ENCODE assay signal across 8 cellular contexts in genomic region chr11:17063171-17064002, GRCh38. TPM values are rescaled to one million over a fixed set of nuclear protein-coding genes. Genes with fewer than 3 reads are reported as not detected.
DNase-seq lines count a peak whose midpoint lies in the region; ATAC-seq, FAIRE-seq and TF ChIP-seq lines count a peak whose summit lies in the region.

No MANE protein-coding gene starts in this region.

- no peak overlapping the region for H3K27ac Mint-ChIP-seq in activated CD4-positive, alpha-beta T cell treated with anti-CD3 and anti-CD28 coated beads, Interleukin-2, amount 10 ng/mL, durations not matched to agents 24 days and 14 days
- no peak overlapping the region for H3K27ac Mint-ChIP-seq in naive thymus-derived CD4-positive, alpha-beta T cell

- no peak overlapping the region for H3K4me3 ChIP-seq in naive thymus-derived CD4-positive, alpha-beta T cell (ENCODE audit: low read length)
- H3K4me3 ChIP-seq in upper lobe of right lung, result no peak overlapping the region

- H3K9me3 Mint-ChIP-seq in activated CD4-positive, alpha-beta T cell treated with anti-CD3 and anti-CD28 coated beads, Interleukin-2, amount 10 ng/mL, durations not matched to agents 24 days and 14 days, result no peaks in the 10 kb centered on the region
- no peaks in the 10 kb centered on the region for H3K9me3 Mint-ChIP-seq in naive thymus-derived CD4-positive, alpha-beta T cell

- peak; percentile 28 to 67 for DNase-seq in NCI-H524 (lab: John Stamatoyannopoulos, UW)
- DNase-seq in NCI-H524 treated with DMSO at 0.1 percent for 48 hours (lab: John Stamatoyannopoulos, UW), result no peak
- peak; percentile 49 for DNase-seq in H54 (ENCODE audit: insufficient read length, low spot score)
- peak; percentile 9 for DNase-seq in NCI-H187 treated with DMSO at 0.1 percent for 48 hours (lab: John Stamatoyannopoulos, UW)
- peak; percentile 85 for DNase-seq in activated CD4-positive, alpha-beta T cell treated with anti-CD3 and anti-CD28 coated beads, Interleukin-2, amount 10 ng/mL, durations not matched to agents 24 days and 14 days
- DNase-seq in erythroblast (lab: John Stamatoyannopoulos, UW), result peak; percentile 30 to 63
- peak in 1 of 9 donors; percentile 65 for DNase-seq in naive thymus-derived CD4-positive, alpha-beta T cell
- peak; percentile 82 for DNase-seq in upper lobe of right lung

- no peak for FAIRE-seq in H54 (lab: Jason Lieb, UNC)

- peaks cover 5% of the 10 kb centered on the region for H3K27me3 Mint-ChIP-seq in activated CD4-positive, alpha-beta T cell treated with anti-CD3 and anti-CD28 coated beads, Interleukin-2, amount 10 ng/mL, durations not matched to agents 24 days and 14 days
- H3K27me3 Mint-ChIP-seq in naive thymus-derived CD4-positive, alpha-beta T cell, result peaks cover 0 to 4% (median 0%) of the 10 kb centered on the region in 5 donors

- intact Hi-C loops in activated CD4-positive, alpha-beta T cell treated with anti-CD3 and anti-CD28 coated beads, Interleukin-2, amount 10 ng/mL, durations not matched to agents 24 days and 14 days (cut with micrococcal nuclease), result loop anchor here (1.0 kb wide), 4 partner anchors 117 to 278 kb away; no protein-coding TSS in a partner anchor
- intact Hi-C loops in naive thymus-derived CD4-positive, alpha-beta T cell (cut with micrococcal nuclease), result loop anchor here (1.0 to 10.0 kb wide), 5 partner anchors 117 to 278 kb away; no protein-coding TSS in a partner anchor
- intact Hi-C loops in upper lobe of right lung (cut with DNase I), result loop anchor here (10.0 kb wide), 1 partner anchor 109 kb away; no protein-coding TSS in a partner anchor

- no peak overlapping the region for H3K4me3 Mint-ChIP-seq in activated CD4-positive, alpha-beta T cell treated with anti-CD3 and anti-CD28 coated beads, Interleukin-2, amount 10 ng/mL, durations not matched to agents 24 days and 14 days
- H3K4me3 Mint-ChIP-seq in naive thymus-derived CD4-positive, alpha-beta T cell, result no peak overlapping the region

- no peaks in the 10 kb centered on the region for H3K4me1 Mint-ChIP-seq in activated CD4-positive, alpha-beta T cell treated with anti-CD3 and anti-CD28 coated beads, Interleukin-2, amount 10 ng/mL, durations not matched to agents 24 days and 14 days
- H3K4me1 Mint-ChIP-seq in naive thymus-derived CD4-positive, alpha-beta T cell, result peaks cover 0 to 2% (median 0%) of the 10 kb centered on the region in 7 donors

- no peaks in the 10 kb centered on the region for H3K4me1 ChIP-seq in naive thymus-derived CD4-positive, alpha-beta T cell (ENCODE audit: control insufficient read depth in 2 of 2, insufficient read depth in 2 of 2, low read length in 2 of 2)
- H3K4me1 ChIP-seq in upper lobe of right lung, result no peaks in the 10 kb centered on the region

- H3K27me3 ChIP-seq in naive thymus-derived CD4-positive, alpha-beta T cell (ENCODE audit: control insufficient read depth in 2 of 2, insufficient read depth in 2 of 2, low read length in 2 of 2), result no peaks in the 10 kb centered on the region
- no peaks in the 10 kb centered on the region for H3K27me3 ChIP-seq in upper lobe of right lung

- peak; percentile 73 for TF ChIP-seq CTCF in upper lobe of right lung (IDR thresholded peaks at IDR 0.05)

- H3K36me3 Mint-ChIP-seq in activated CD4-positive, alpha-beta T cell treated with anti-CD3 and anti-CD28 coated beads, Interleukin-2, amount 10 ng/mL, durations not matched to agents 24 days and 14 days (ENCODE audit: low read depth), result no peaks in the 10 kb centered on the region
- no peaks in the 10 kb centered on the region for H3K36me3 Mint-ChIP-seq in naive thymus-derived CD4-positive, alpha-beta T cell

- no peak overlapping the region for H3K27ac ChIP-seq in naive thymus-derived CD4-positive, alpha-beta T cell (ENCODE audit: low read depth, low read length)
- H3K27ac ChIP-seq in upper lobe of right lung, result no peak overlapping the region

- POLR2A ChIA-PET in naive thymus-derived CD4-positive, alpha-beta T cell (lab: Charles Lee), result no interaction called here

- no peaks in the 10 kb centered on the region for H3K36me3 ChIP-seq in naive thymus-derived CD4-positive, alpha-beta T cell (ENCODE audit: control insufficient read depth in 2 of 3, insufficient read depth in 3 of 3, low read length in 3 of 3)
- no peaks in the 10 kb centered on the region for H3K36me3 ChIP-seq in upper lobe of right lung

- ATAC-seq in naive thymus-derived CD4-positive, alpha-beta T cell, result peak; percentile 67
- ATAC-seq in upper lobe of right lung, result peak; percentile 99

- H3K9me3 ChIP-seq in naive thymus-derived CD4-positive, alpha-beta T cell (ENCODE audit: control insufficient read depth in 2 of 3, low read length in 3 of 3), result no peaks in the 10 kb centered on the region
- H3K9me3 ChIP-seq in upper lobe of right lung, result no peaks in the 10 kb centered on the region

- CTCF ChIA-PET in naive thymus-derived CD4-positive, alpha-beta T cell (lab: Charles Lee), result interaction anchor here (1.3 kb wide), 1 partner anchor 126 kb away, joined by 3 read pairs; no protein-coding TSS in a partner anchor

- no peak for TF ChIP-seq POLR2A in H54 (IDR thresholded peaks at IDR 0.05; ENCODE audit: low read depth, low read length)
- TF ChIP-seq POLR2A in erythroblast (IDR thresholded peaks at IDR 0.05; ENCODE audit: low read length), result no peak

RNA-seq across cellular contexts. Expression of gene RPS13, which starts 14.1 kb away (rescaled TPM):
- total RNA-seq in activated CD4-positive, alpha-beta T cell treated with anti-CD3 and anti-CD28 coated beads, Interleukin-2, amount 10 ng/mL, durations not matched to agents 24 days and 14 days, result 1,328 and 1,337 TPM in 2 replicates
- total RNA-seq in naive thymus-derived CD4-positive, alpha-beta T cell, result 1,000 to 10,000 TPM; 1,062 to 2,591 (median 2,234) TPM
- polyA plus RNA-seq in naive thymus-derived CD4-positive, alpha-beta T cell, result 1,000 to 10,000 TPM; 2,294 to 3,246 TPM
- 755 TPM for total RNA-seq in upper lobe of right lung

RNA-seq across cellular contexts. Expression of gene PLEKHA7, which starts 49.2 kb away (rescaled TPM):
- total RNA-seq in activated CD4-positive, alpha-beta T cell treated with anti-CD3 and anti-CD28 coated beads, Interleukin-2, amount 10 ng/mL, durations not matched to agents 24 days and 14 days, result 16.7 and 20.7 TPM in 2 replicates
- 1 to 10 TPM; 2.0 to 4.8 (median 3.3) TPM for total RNA-seq in naive thymus-derived CD4-positive, alpha-beta T cell
- 1 to 10 TPM in 1 of 2 donors, under 1 TPM in 1; 0.84 to 1.1 TPM for polyA plus RNA-seq in naive thymus-derived CD4-positive, alpha-beta T cell
- total RNA-seq in upper lobe of right lung, result 43.6 TPM
